In genomic region chr12:109533487-109533740, GRCh38 we compare ENCODE assay signal across 30 cellular contexts.
"Had no signal": no experiment of that assay in that cellular context is flagged by ENCODE, and none has a peak within 500 bp of the region (broad histone marks: within the 10 kb centered on the region; RNA-seq: fewer than 3 reads in every experiment).

No MANE protein-coding gene starts in this region.

- H3K36me3 Mint-ChIP-seq: activated naive CD8-positive, alpha-beta T cell treated with anti-CD3 and anti-CD28 coated beads for 36 hours had no signal

- H3K27ac Mint-ChIP-seq: activated B cell treated with CpG ODN at 0.5 μM for 24 hours; activated CD8-positive, alpha-beta T cell treated with anti-CD3 and anti-CD28 coated beads for 36 hours; activated naive CD4-positive, alpha-beta T cell treated with anti-CD3 and anti-CD28 coated beads for 36 hours; activated naive CD4-positive, alpha-beta T cell treated with anti-CD3 and anti-CD28 coated beads, Interleukin-2, amount 50 U/mL, for 24 hours; activated naive CD8-positive, alpha-beta T cell treated with anti-CD3 and anti-CD28 coated beads for 36 hours; activated naive CD8-positive, alpha-beta T cell treated with anti-CD3 and anti-CD28 coated beads, Interleukin-2, amount 50 U/mL, for 24 hours; activated T-helper 1 cell treated with anti-CD3 and anti-CD28 coated beads, Interleukin-12 subunit alpha, Interleukin-12 subunit beta, Interleukin-2, Interleukin-4 antibody, amounts not matched to agents 30 ng/mL and 10 ng/mL and 1 ng/mL, durations not matched to agents 14 hours and 24 hours and 36 hours; activated T-helper 2 cell treated with anti-CD3 and anti-CD28 coated beads, Interferon-gamma antibody, Interleukin-2, Interleukin-4, amounts not matched to agents 10 μg/mL and 5 μg/mL and 100 μg/mL, durations not matched to agents 14 hours and 24 hours and 36 hours; effector memory CD8-positive, alpha-beta T cell; T-helper 17 cell; T-helper 2 cell treated with Interferon-gamma antibody and Interleukin-4, amounts not matched to agents 5 μg/mL and 100 μg/mL, for 36 hours had no signal

- H3K4me1 Mint-ChIP-seq: activated B cell treated with CpG ODN at 0.5 μM for 24 hours; activated naive CD4-positive, alpha-beta T cell treated with anti-CD3 and anti-CD28 coated beads, Interleukin-2, amount 50 U/mL, for 24 hours; activated naive CD8-positive, alpha-beta T cell treated with anti-CD3 and anti-CD28 coated beads for 36 hours; activated naive CD8-positive, alpha-beta T cell treated with anti-CD3 and anti-CD28 coated beads, Interleukin-2, amount 50 U/mL, for 24 hours had no signal

- H3K36me3 ChIP-seq: WERI-Rb-1 had no signal

- H3K27me3 Mint-ChIP-seq: activated B cell treated with CpG ODN at 0.5 μM for 24 hours; activated CD8-positive, alpha-beta T cell treated with anti-CD3 and anti-CD28 coated beads for 36 hours; activated naive CD4-positive, alpha-beta T cell treated with anti-CD3 and anti-CD28 coated beads, Interleukin-2, amount 50 U/mL, for 24 hours; activated naive CD8-positive, alpha-beta T cell treated with anti-CD3 and anti-CD28 coated beads for 36 hours; activated naive CD8-positive, alpha-beta T cell treated with anti-CD3 and anti-CD28 coated beads, Interleukin-2, amount 50 U/mL, for 24 hours; effector memory CD8-positive, alpha-beta T cell; T-helper 17 cell had no signal

- H3K9me3 ChIP-seq: adrenal gland, body of pancreas, esophagus squamous epithelium, gastroesophageal sphincter had no signal

- DNase-seq: activated B cell treated with CpG ODN at 0.5 μM for 24 hours; activated CD4-positive, alpha-beta T cell treated with anti-CD3 and anti-CD28 coated beads for 48 hours; activated CD4-positive, alpha-beta T cell treated with anti-CD3 and anti-CD28 coated beads, Interleukin-2, amount 50 U/mL, for 1 hour; activated CD4-positive, alpha-beta T cell treated with anti-CD3 and anti-CD28 coated beads, Interleukin-2, amount 50 U/mL, for 48 hours; activated CD8-positive, alpha-beta memory T cell treated with anti-CD3 and anti-CD28 coated beads for 24 hours; activated CD8-positive, alpha-beta T cell treated with anti-CD3 and anti-CD28 coated beads for 36 hours; activated effector memory CD4-positive, alpha-beta T cell treated with anti-CD3 and anti-CD28 coated beads, Interleukin-2, amount 50 U/mL, for 16 hours; activated naive CD4-positive, alpha-beta T cell treated with anti-CD3 and anti-CD28 coated beads for 36 hours; activated naive CD8-positive, alpha-beta T cell treated with anti-CD3 and anti-CD28 coated beads for 36 hours; activated naive CD8-positive, alpha-beta T cell treated with anti-CD3 and anti-CD28 coated beads, Interleukin-2, amount 50 U/mL, for 24 hours; activated T-cell treated with anti-CD3 and anti-CD28 coated beads, Interleukin-2, amount 50 U/mL, for 48 hours; adrenal gland; amygdala; body of pancreas; cortex of kidney; dermis blood vessel endothelial cell; effector CD4-positive, alpha-beta T cell; effector memory CD8-positive, alpha-beta T cell; esophagus squamous epithelium; foreskin melanocyte; T-helper 1 cell; T-helper 17 cell; T1000; WERI-Rb-1 had no signal

- H3K4me3 ChIP-seq: adrenal gland, body of pancreas, esophagus squamous epithelium, gastroesophageal sphincter had no signal

- H3K4me3 Mint-ChIP-seq: activated B cell treated with CpG ODN at 0.5 μM for 24 hours; activated CD8-positive, alpha-beta T cell treated with anti-CD3 and anti-CD28 coated beads for 36 hours; activated naive CD4-positive, alpha-beta T cell treated with anti-CD3 and anti-CD28 coated beads for 36 hours; activated naive CD4-positive, alpha-beta T cell treated with anti-CD3 and anti-CD28 coated beads, Interleukin-2, amount 50 U/mL, for 24 hours; activated naive CD8-positive, alpha-beta T cell treated with anti-CD3 and anti-CD28 coated beads for 36 hours; activated naive CD8-positive, alpha-beta T cell treated with anti-CD3 and anti-CD28 coated beads, Interleukin-2, amount 50 U/mL, for 24 hours; activated T-helper 1 cell treated with anti-CD3 and anti-CD28 coated beads, Interleukin-12 subunit alpha, Interleukin-12 subunit beta, Interleukin-2, Interleukin-4 antibody, amounts not matched to agents 30 ng/mL and 10 ng/mL and 1 ng/mL, durations not matched to agents 14 hours and 24 hours and 36 hours; effector memory CD8-positive, alpha-beta T cell; T-helper 17 cell; T-helper 2 cell treated with Interferon-gamma antibody and Interleukin-4, amounts not matched to agents 5 μg/mL and 100 μg/mL, for 36 hours had no signal

- H3K27me3 ChIP-seq: adrenal gland, body of pancreas, esophagus squamous epithelium, gastroesophageal sphincter had no signal

- H3K27ac ChIP-seq: adrenal gland, body of pancreas, esophagus squamous epithelium, gastroesophageal sphincter, WERI-Rb-1 had no signal

- ATAC-seq: activated CD4-positive, CD25-positive, alpha-beta regulatory T cell treated with anti-CD3 and anti-CD28 coated beads, Interleukin-2, amount 50 U/mL, for 24 hours; activated CD8-positive, alpha-beta T cell treated with anti-CD3 and anti-CD28 coated beads for 36 hours; activated naive CD8-positive, alpha-beta T cell treated with anti-CD3 and anti-CD28 coated beads, Interleukin-2, amount 50 U/mL, for 24 hours; body of pancreas; effector memory CD8-positive, alpha-beta T cell; gastroesophageal sphincter; T-helper 17 cell had no signal

- H3K9me3 Mint-ChIP-seq: activated B cell treated with CpG ODN at 0.5 μM for 24 hours; activated CD8-positive, alpha-beta T cell treated with anti-CD3 and anti-CD28 coated beads for 36 hours; activated naive CD4-positive, alpha-beta T cell treated with anti-CD3 and anti-CD28 coated beads for 36 hours; activated naive CD4-positive, alpha-beta T cell treated with anti-CD3 and anti-CD28 coated beads, Interleukin-2, amount 50 U/mL, for 24 hours; activated naive CD8-positive, alpha-beta T cell treated with anti-CD3 and anti-CD28 coated beads for 36 hours; activated naive CD8-positive, alpha-beta T cell treated with anti-CD3 and anti-CD28 coated beads, Interleukin-2, amount 50 U/mL, for 24 hours; activated T-helper 1 cell treated with anti-CD3 and anti-CD28 coated beads, Interleukin-12 subunit alpha, Interleukin-12 subunit beta, Interleukin-2, Interleukin-4 antibody, amounts not matched to agents 30 ng/mL and 10 ng/mL and 1 ng/mL, durations not matched to agents 14 hours and 24 hours and 36 hours; activated T-helper 2 cell treated with anti-CD3 and anti-CD28 coated beads, Interferon-gamma antibody, Interleukin-2, Interleukin-4, amounts not matched to agents 10 μg/mL and 5 μg/mL and 100 μg/mL, durations not matched to agents 14 hours and 24 hours and 36 hours; effector memory CD8-positive, alpha-beta T cell; T-helper 2 cell treated with Interferon-gamma antibody and Interleukin-4, amounts not matched to agents 5 μg/mL and 100 μg/mL, for 36 hours had no signal

- H3K4me1 ChIP-seq: adrenal gland, body of pancreas, esophagus squamous epithelium, gastroesophageal sphincter had no signal
